In genomic region chrX:145533534-145533933, GRCh38 we compare ENCODE assay signal across 32 cellular contexts.
DNase-seq lines count a peak whose midpoint lies in the region; ATAC-seq, FAIRE-seq and TF ChIP-seq lines count a peak whose summit lies in the region.
"Had no signal": no experiment of that assay in that cellular context is flagged by ENCODE, and none has a peak within 500 bp of the region (broad histone marks: within the 10 kb centered on the region; RNA-seq: fewer than 3 reads in every experiment).

No MANE protein-coding gene starts in this region.

- no peak overlapping the region for H3K23ac ChIP-seq in IMR-90 (ENCODE audit: low read depth, low read length)

- no peak overlapping the region for H4K91ac ChIP-seq in IMR-90 (ENCODE audit: insufficient read depth, low read depth, low read length)

- no peak for TF ChIP-seq EP300 in HepG2 (IDR thresholded peaks at IDR 0.05; ENCODE audit: low read depth in 2 of 2, low read length in 2 of 2)
- TF ChIP-seq EP300 in HepG2 (CRISPR knock-in tag; IDR thresholded peaks at IDR 0.05; ENCODE audit: borderline replicate concordance): no peak
- TF ChIP-seq EP300 in A549 (IDR thresholded peaks at IDR 0.05): no peak
- no peak for TF ChIP-seq EP300 in ovary (IDR thresholded peaks at IDR 0.05)

- TF ChIP-seq RAD21 in HepG2 (CRISPR knock-in tag; IDR thresholded peaks at IDR 0.05): no peak
- TF ChIP-seq RAD21 in A549 (conservative IDR thresholded peaks at IDR 0.05 in 1 of 2, IDR thresholded peaks at IDR 0.05 in 1 of 2): no peak
- no peak for TF ChIP-seq RAD21 in IMR-90 (IDR thresholded peaks at IDR 0.05; ENCODE audit: low read length)

- H4K20me1 ChIP-seq in HepG2 (ENCODE audit: insufficient read depth, low read length): no peaks in the 10 kb centered on the region
- H4K20me1 ChIP-seq in IMR-90 (ENCODE audit: insufficient read depth, low read length): no peaks in the 10 kb centered on the region
- H4K20me1 ChIP-seq: BLaER1; BLaER1 treated with 17β-estradiol and CSF1 and Interleukin-3, amounts not matched to agents 10 nM and 100 nM had no signal

- no peak overlapping the region for H2BK5ac ChIP-seq in IMR-90 (ENCODE audit: low read depth, low read length, poor library complexity, severe bottlenecking)

- H2BK15ac ChIP-seq in IMR-90 (ENCODE audit: low read depth, low read length): no peak overlapping the region

- WGBS in HepG2 (ENCODE audit: low lambda C conversion rate): 9% methylated on average over 3 of the region's 3 CpGs
- WGBS in right lobe of liver (ENCODE audit: insufficient coverage, low coverage, low lambda C conversion rate, missing lambda C conversion rate): 38% methylated on average over 3 of the region's 3 CpGs
- 6% methylated on average over 3 of the region's 3 CpGs for WGBS in A549 (ENCODE audit: missing lambda C conversion rate)
- no CpG with 5 or more reads among the region's 3 CpGs for WGBS in IMR-90 (ENCODE audit: extremely low coverage in 2 of 2, insufficient read length in 1 of 2), 2 experiments
- WGBS in ovary, 3 donors: 78 to 88% (median 82%) methylated on average over 3 of the region's 3 CpGs

- H3K18ac ChIP-seq in IMR-90 (ENCODE audit: low read depth, low read length): no peak overlapping the region

- ATAC-seq in HepG2: no peak
- no peak for ATAC-seq in right lobe of liver
- no peak for ATAC-seq in A549
- ATAC-seq in IMR-90 (ENCODE audit: low read depth): no peak
- ATAC-seq: CD8-positive, alpha-beta T cell had no signal

- no peak overlapping the region for H4K8ac ChIP-seq in IMR-90 (ENCODE audit: low read depth in 2 of 2, low read length in 2 of 2)

- H3K36me3 ChIP-seq in HepG2 (replicated peaks in 1 of 2; ENCODE audit: control insufficient read depth in 1 of 2, insufficient read depth in 2 of 2, low read length in 2 of 2) (no peaks in the 10 kb centered on the region), right lobe of liver (no peaks in the 10 kb centered on the region), IMR-90 (ENCODE audit: control insufficient read depth, insufficient read depth, low read length) (no peaks in the 10 kb centered on the region), ovary (no peaks in the 10 kb centered on the region)
- H3K36me3 ChIP-seq: BE2C; BLaER1; BLaER1 treated with 17β-estradiol and CSF1 and Interleukin-3, amounts not matched to agents 10 nM and 100 nM had no signal

- no peaks in the 10 kb centered on the region for H3K79me1 ChIP-seq in IMR-90 (ENCODE audit: low read depth in 1 of 2, low read length in 2 of 2)

- POLR2A ChIA-PET in HepG2 (lab: Yijun Ruan, JAX): no interaction called here
- POLR2A ChIA-PET in A549 (lab: Yijun Ruan, JAX): no interaction called here
- POLR2A ChIA-PET in IMR-90 (lab: Charles Lee; ENCODE audit: unreplicated experiment): no interaction called here

- BruUV-seq in HepG2 (replicated peaks; lab: Mats Ljungman, UMichigan) (no TSS peak), IMR-90 (replicated peaks; lab: Mats Ljungman, UMichigan) (no TSS peak)

- H3K27ac ChIP-seq in HepG2 (ENCODE audit: extremely low read length, insufficient read depth, low read length) (no peak overlapping the region), right lobe of liver (no peak overlapping the region), A549 (no peak overlapping the region), IMR-90 (ENCODE audit: insufficient read depth, low read length) (no peak overlapping the region), ovary (no peak overlapping the region)
- H3K27ac ChIP-seq: 22Rv1; BLaER1; BLaER1 treated with 17β-estradiol and CSF1 and Interleukin-3, amounts not matched to agents 10 nM and 100 nM; C4-2B had no signal

- H3K27me3 ChIP-seq in HepG2 (ENCODE audit: control insufficient read depth in 1 of 2, insufficient read depth in 2 of 2, low read length in 2 of 2): no peaks in the 10 kb centered on the region
- H3K27me3 ChIP-seq in right lobe of liver: no peaks in the 10 kb centered on the region
- H3K27me3 ChIP-seq in IMR-90 (ENCODE audit: control insufficient read depth, insufficient read depth, low read length): no peaks in the 10 kb centered on the region
- H3K27me3 ChIP-seq in ovary: no peaks in the 10 kb centered on the region
- H3K27me3 ChIP-seq: BE2C had no signal

- no peak overlapping the region for H2BK120ac ChIP-seq in IMR-90 (ENCODE audit: low read depth, low read length)

- no peak overlapping the region for H2BK20ac ChIP-seq in IMR-90 (ENCODE audit: low read depth, low read length)

- intact Hi-C loops in HepG2 (cut with micrococcal nuclease; ENCODE audit: unreplicated experiment): no loop called here
- intact Hi-C loops in right lobe of liver (cut with DNase I): no loop called here
- intact Hi-C loops in IMR-90 (cut with micrococcal nuclease): no loop called here
- intact Hi-C loops in ovary (cut with DNase I): no loop called here

- in situ Hi-C loops in HepG2 (cut with HindIII; ENCODE audit: extremely low pct_ligation_motif_present, low pct_unique_long_range_greater_than_20kb): no loop called here
- in situ Hi-C loops in IMR-90 (cut with MboI; ENCODE audit: low sequenced_read_pairs): no loop called here

- CTCF ChIA-PET in HepG2 (lab: Yijun Ruan, JAX; ENCODE audit: low intra/inter-chr PET ratio, low total read pairs) (no interaction called here), A549 (lab: Yijun Ruan, JAX) (no interaction called here), IMR-90 (lab: Yijun Ruan, JAX) (no interaction called here)

- no peak overlapping the region for H3K56ac ChIP-seq in IMR-90 (ENCODE audit: extremely low read depth, insufficient read depth, low read length)

- H3K4me2 ChIP-seq in HepG2 (ENCODE audit: low read depth, low read length) (no peak overlapping the region), A549 (no peak overlapping the region), IMR-90 (ENCODE audit: low read depth, low read length) (no peak overlapping the region)
- H3K4me2 ChIP-seq: BLaER1; BLaER1 treated with 17β-estradiol and CSF1 and Interleukin-3, amounts not matched to agents 10 nM and 100 nM had no signal

- H2AFZ ChIP-seq in HepG2 (ENCODE audit: low read length) (no peak overlapping the region), IMR-90 (replicated peaks; ENCODE audit: low read length, poor library complexity) (no peak overlapping the region)

- H3K14ac ChIP-seq in IMR-90 (replicated peaks; ENCODE audit: low read depth, low read length): no peak overlapping the region

- DNase-seq in HepG2 (ENCODE audit: low spot score) (no peak), right lobe of liver (no peak), A549 (ENCODE audit: low read depth in 1 of 2, low spot score in 1 of 2) (no peak), IMR-90 (no peak), ovary (no peak), GM12891 (ENCODE audit: insufficient read length, low spot score) (no peak)
- DNase-seq: 8988T; ACHN; AML-193; BE2C; C1 segment of cervical spinal cord; Caco-2; Calu3; CD4-positive, alpha-beta memory T cell; CD4-positive, alpha-beta T cell; CD4-positive, CD25-positive, alpha-beta regulatory T cell; CD8-positive, alpha-beta memory T cell; CD8-positive, alpha-beta T cell; COR-L47; DMS 273 treated with DMSO at 0.1 percent for 48 hours; DMS153; DMS53; DMS79; DMS79 treated with DMSO at 0.1 percent for 48 hours; DND-41; EL had no signal

- no peaks in the 10 kb centered on the region for H3K9me1 ChIP-seq in IMR-90 (ENCODE audit: insufficient read depth, low read length)

- H3K9me3 ChIP-seq in HepG2 (ENCODE audit: low read length): peaks cover 46% of the 10 kb centered on the region; the same call in 1 of the 2 replicates
- H3K9me3 ChIP-seq in right lobe of liver: no peaks in the 10 kb centered on the region
- H3K9me3 ChIP-seq in A549: no peaks in the 10 kb centered on the region
- 0 out of 2 replicates have a peak, but pooled peaks cover 2% of the 10 kb centered on the region for H3K9me3 ChIP-seq in IMR-90 (ENCODE audit: control insufficient read depth, insufficient read depth, low read length)
- H3K9me3 ChIP-seq in ovary: no peaks in the 10 kb centered on the region
- H3K9me3 ChIP-seq: BE2C, BLaER1, Caco-2 had no signal

- dilution Hi-C loops in IMR-90 (cut with HindIII; ENCODE audit: low sequenced_read_pairs, unreplicated experiment): no loop called here

- H4K5ac ChIP-seq in IMR-90 (ENCODE audit: low read depth, low read length): no peak overlapping the region

- TF ChIP-seq CTCF in HepG2 (CRISPR knock-in tag; IDR thresholded peaks at IDR 0.05) (no peak), right lobe of liver (IDR thresholded peaks at IDR 0.05) (no peak), A549 (IDR thresholded peaks at IDR 0.05) (no peak), IMR-90 (conservative IDR thresholded peaks at IDR 0.05; ENCODE audit: low read depth, low read length) (no peak), ovary (IDR thresholded peaks at IDR 0.05) (no peak)

- TF ChIP-seq POLR2A in HepG2 (IDR thresholded peaks at IDR 0.05; ENCODE audit: insufficient read depth in 1 of 2, low read depth in 2 of 2, low read length in 2 of 2): no peak
- no peak for TF ChIP-seq POLR2A in right lobe of liver (IDR thresholded peaks at IDR 0.05)
- no peak for TF ChIP-seq POLR2A in A549 (IDR thresholded peaks at IDR 0.05; ENCODE audit: low read length)
- no peak for TF ChIP-seq POLR2A in IMR-90 (IDR thresholded peaks at IDR 0.05; ENCODE audit: low read depth, low read length)
- TF ChIP-seq POLR2A in ovary (IDR thresholded peaks at IDR 0.05): no peak
- TF ChIP-seq POLR2A in GM12891 (IDR thresholded peaks at IDR 0.05; ENCODE audit: low read depth, low read length): no peak

- H3K79me2 ChIP-seq in HepG2 (ENCODE audit: insufficient read depth, low read length): no peaks in the 10 kb centered on the region

- H3K4me3 ChIP-seq in HepG2 (replicated peaks in 1 of 3; ENCODE audit: insufficient read depth in 1 of 3, low read depth in 2 of 3, low read length in 3 of 3): no peak overlapping the region
- H3K4me3 ChIP-seq in right lobe of liver: no peak overlapping the region
- H3K4me3 ChIP-seq in A549: no peak overlapping the region
- no peak overlapping the region for H3K4me3 ChIP-seq in IMR-90 (ENCODE audit: insufficient read depth, low read depth, low read length)
- H3K4me3 ChIP-seq in ovary: no peak overlapping the region
- H3K4me3 ChIP-seq: BLaER1; BLaER1 treated with 17β-estradiol and CSF1 and Interleukin-3, amounts not matched to agents 10 nM and 100 nM had no signal

- H3K4me1 ChIP-seq in HepG2 (ENCODE audit: insufficient read depth, low read length): no peaks in the 10 kb centered on the region
- no peaks in the 10 kb centered on the region for H3K4me1 ChIP-seq in right lobe of liver
- H3K4me1 ChIP-seq in A549: no peaks in the 10 kb centered on the region
- no peaks in the 10 kb centered on the region for H3K4me1 ChIP-seq in IMR-90 (ENCODE audit: control insufficient read depth, insufficient read depth, low read length)
- H3K4me1 ChIP-seq in ovary (ENCODE audit: insufficient read depth): no peaks in the 10 kb centered on the region
- H3K4me1 ChIP-seq: BE2C; BLaER1; BLaER1 treated with 17β-estradiol and CSF1 and Interleukin-3, amounts not matched to agents 10 nM and 100 nM; Caco-2 had no signal

- FAIRE-seq in HepG2 (lab: Jason Lieb, UNC): no peak
- no peak for FAIRE-seq in A549 (lab: Jason Lieb, UNC)
- no peak for FAIRE-seq in GM12891 (lab: Jason Lieb, UNC)
- FAIRE-seq: A204.1, D721Med had no signal

- H2AK9ac ChIP-seq in IMR-90 (replicated peaks; ENCODE audit: low read depth, low read length, poor library complexity): no peak overlapping the region

- H3K4ac ChIP-seq in IMR-90 (ENCODE audit: low read depth, low read length): no peak overlapping the region

- no peak overlapping the region for H3K9ac ChIP-seq in HepG2 (ENCODE audit: insufficient read depth, low read depth, low read length)
- no peak overlapping the region for H3K9ac ChIP-seq in IMR-90 (ENCODE audit: low read depth, low read length)
- H3K9ac ChIP-seq: BLaER1; BLaER1 treated with 17β-estradiol and CSF1 and Interleukin-3, amounts not matched to agents 10 nM and 100 nM had no signal

- no peak overlapping the region for H2AK5ac ChIP-seq in IMR-90 (ENCODE audit: low read depth, low read length)
